ENCODE assay signal across 16 cellular contexts in the genomic region with DNA sequence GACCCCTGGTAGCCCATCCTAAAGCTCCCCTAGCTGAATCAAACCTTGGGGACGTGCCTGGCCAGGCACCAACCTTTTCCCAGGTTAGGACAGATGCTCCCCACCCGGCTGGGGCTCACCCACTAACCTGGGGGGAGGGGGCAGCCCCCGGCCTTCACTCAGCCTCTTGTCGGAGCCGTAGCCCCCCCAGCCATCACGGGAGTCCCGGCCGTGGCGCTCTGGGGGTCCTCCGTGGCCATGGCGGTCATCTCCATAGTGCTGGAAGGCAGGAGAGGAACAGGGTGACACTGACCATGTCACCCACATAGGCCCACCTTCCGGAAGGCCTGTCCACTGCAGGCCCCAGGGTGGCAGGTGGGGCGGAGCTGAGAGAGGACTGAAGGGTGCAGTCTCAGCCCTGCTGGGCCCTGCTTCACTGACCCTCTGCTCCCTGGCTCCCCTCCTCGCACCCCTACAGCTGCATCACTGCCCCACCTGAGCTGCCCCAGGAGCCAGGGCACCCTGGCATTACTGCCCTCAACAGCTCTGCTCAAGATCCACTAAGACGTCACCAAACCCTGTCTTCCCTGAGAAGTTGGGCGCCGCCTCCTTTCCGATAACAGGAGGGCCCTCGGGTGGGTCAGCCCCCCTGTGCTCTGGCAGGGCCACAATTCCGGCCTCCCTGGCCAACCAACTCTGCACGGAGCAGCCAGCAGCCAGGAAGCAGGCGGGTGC. TPM values are rescaled to one million over a fixed set of nuclear protein-coding genes. Genes with fewer than 3 reads are reported as not detected.
DNase-seq lines count a peak whose midpoint lies in the region; ATAC-seq, FAIRE-seq and TF ChIP-seq lines count a peak whose summit lies in the region.
"Had no signal": no experiment of that assay in that cellular context is flagged by ENCODE, and none has a peak within 500 bp of the region (broad histone marks: within the 10 kb centered on the region; RNA-seq: fewer than 3 reads in every experiment).

No MANE protein-coding gene starts in this region.

- H3K18ac ChIP-seq in neuronal stem cell (ENCODE audit: low read length): no peak overlapping the region

- no peak overlapping the region for H3K27ac Mint-ChIP-seq in chondrocyte (ENCODE audit: unreplicated experiment)
- H3K27ac Mint-ChIP-seq: B cell; CD8-positive, alpha-beta T cell; GM23338 had no signal

- no peak overlapping the region for H2BK120ac ChIP-seq in neuronal stem cell (ENCODE audit: low read depth, low read length)

- H2BK5ac ChIP-seq in neuronal stem cell (ENCODE audit: low read length): no peak overlapping the region

- H3K27me3 ChIP-seq in HepG2 (ENCODE audit: control insufficient read depth in 1 of 2, insufficient read depth in 2 of 2, low read length in 2 of 2): no peaks in the 10 kb centered on the region
- H3K27me3 ChIP-seq in right lobe of liver: no peaks in the 10 kb centered on the region
- no peaks in the 10 kb centered on the region for H3K27me3 ChIP-seq in neuronal stem cell (ENCODE audit: control insufficient read depth in 3 of 3, insufficient read depth in 3 of 3, low read depth in 1 of 3, low read length in 3 of 3)
- no peaks in the 10 kb centered on the region for H3K27me3 ChIP-seq in testis

- no peaks in the 10 kb centered on the region for H3K9me3 Mint-ChIP-seq in chondrocyte (ENCODE audit: low read depth)
- H3K9me3 Mint-ChIP-seq: CD14-positive monocyte; CD8-positive, alpha-beta T cell; GM23338; H9 had no signal

- POLR2A ChIA-PET in HepG2 (lab: Yijun Ruan, JAX): no interaction called here

- H3K23ac ChIP-seq in neuronal stem cell (ENCODE audit: low read depth, low read length, poor library complexity): peak overlapping the region; percentile 92

- H3K4me1 Mint-ChIP-seq in chondrocyte (ENCODE audit: low read depth): peaks cover 9% of the 10 kb centered on the region

- H4K91ac ChIP-seq in neuronal stem cell (ENCODE audit: low read depth, low read length, poor library complexity): no peak overlapping the region

- H3K36me3 Mint-ChIP-seq in chondrocyte (ENCODE audit: low read depth): peaks cover 41% of the 10 kb centered on the region

- no peak overlapping the region for H3K14ac ChIP-seq in neuronal stem cell (ENCODE audit: low read length)

- intact Hi-C loops in HepG2 (cut with micrococcal nuclease; ENCODE audit: unreplicated experiment) (no loop called here), right lobe of liver (cut with DNase I) (no loop called here), testis (cut with DNase I; ENCODE audit: low total_unique reads) (no loop called here)

- no peak for TF ChIP-seq CTCF in HepG2 (CRISPR knock-in tag; IDR thresholded peaks at IDR 0.05)
- TF ChIP-seq CTCF in right lobe of liver (IDR thresholded peaks at IDR 0.05): no peak
- no peak for TF ChIP-seq CTCF in chondrocyte (IDR thresholded peaks at IDR 0.05)
- no peak for TF ChIP-seq CTCF in testis (IDR thresholded peaks at IDR 0.05)

- H2BK12ac ChIP-seq in neuronal stem cell (ENCODE audit: low read length): no peak overlapping the region

- H3K9me3 ChIP-seq in HepG2 (ENCODE audit: low read length) (no peaks in the 10 kb centered on the region), right lobe of liver (no peaks in the 10 kb centered on the region), neuronal stem cell (replicated peaks in 1 of 2; ENCODE audit: control insufficient read depth in 2 of 2, insufficient read depth in 1 of 2, low read depth in 1 of 2, low read length in 2 of 2) (no peaks in the 10 kb centered on the region), testis (no peaks in the 10 kb centered on the region)

- no peak overlapping the region for H2BK15ac ChIP-seq in neuronal stem cell (ENCODE audit: low read length)

- TF ChIP-seq EP300 in HepG2 (IDR thresholded peaks at IDR 0.05; ENCODE audit: low read depth in 2 of 2, low read length in 2 of 2): no peak
- TF ChIP-seq EP300 in HepG2 (CRISPR knock-in tag; IDR thresholded peaks at IDR 0.05; ENCODE audit: borderline replicate concordance): no peak

- no peak for TF ChIP-seq POLR2A in HepG2 (IDR thresholded peaks at IDR 0.05; ENCODE audit: insufficient read depth in 1 of 2, low read depth in 2 of 2, low read length in 2 of 2)
- no peak for TF ChIP-seq POLR2A in right lobe of liver (IDR thresholded peaks at IDR 0.05)
- no peak for TF ChIP-seq POLR2A in testis (IDR thresholded peaks at IDR 0.05)

- H3K4me3 Mint-ChIP-seq in chondrocyte (ENCODE audit: unreplicated experiment): no peak overlapping the region
- H3K4me3 Mint-ChIP-seq: B cell; CD14-positive monocyte; CD8-positive, alpha-beta T cell; GM23338; H9 had no signal

- no peak overlapping the region for H3K4me2 ChIP-seq in HepG2 (ENCODE audit: low read depth, low read length)
- no peak overlapping the region for H3K4me2 ChIP-seq in neuronal stem cell (ENCODE audit: insufficient read depth, low read length, poor library complexity, severe bottlenecking)
- H3K4me2 ChIP-seq: GM23338 had no signal

- peaks cover 3% of the 10 kb centered on the region for H3K79me1 ChIP-seq in neuronal stem cell (ENCODE audit: low read depth, low read length)

- H3K36me3 ChIP-seq in HepG2 (replicated peaks in 1 of 2; ENCODE audit: control insufficient read depth in 1 of 2, insufficient read depth in 2 of 2, low read length in 2 of 2) (peaks cover 45 to 83% of the 10 kb centered on the region in 2 experiments), right lobe of liver (peaks cover 6 to 82% (median 54%) of the 10 kb centered on the region in 4 donors), neuronal stem cell (replicated peaks in 1 of 2; ENCODE audit: control insufficient read depth in 2 of 2, insufficient read depth in 2 of 2, low read length in 2 of 2) (peaks cover 56 to 89% of the 10 kb centered on the region in 2 donors), testis (ENCODE audit: low read depth, missing control alignments) (no peaks in the 10 kb centered on the region)

- H3K4me3 ChIP-seq in HepG2 (replicated peaks in 1 of 3; ENCODE audit: insufficient read depth in 1 of 3, low read depth in 2 of 3, low read length in 3 of 3) (no peak overlapping the region), right lobe of liver (no peak overlapping the region), neuronal stem cell (ENCODE audit: low read length in 2 of 2) (no peak overlapping the region), testis (no peak overlapping the region)
- H3K4me3 ChIP-seq: GM23338 had no signal

- no peaks in the 10 kb centered on the region for H3K79me2 ChIP-seq in HepG2 (ENCODE audit: insufficient read depth, low read length)

- H2AFZ ChIP-seq in HepG2 (ENCODE audit: low read length): no peak overlapping the region
- H2AFZ ChIP-seq in neuronal stem cell (ENCODE audit: low read length): no peak overlapping the region
- H2AFZ ChIP-seq: GM23338 had no signal

- in situ Hi-C loops in HepG2 (cut with HindIII; ENCODE audit: extremely low pct_ligation_motif_present, low pct_unique_long_range_greater_than_20kb): no loop called here

- no peak for DNase-seq in HepG2 (ENCODE audit: low spot score)
- DNase-seq in right lobe of liver: no peak
- DNase-seq in chondrocyte (ENCODE audit: low spot score): peak; percentile 87
- no peak for DNase-seq in neuronal stem cell (ENCODE audit: low spot score)
- DNase-seq in NAMALWA (ENCODE audit: low spot score): no peak
- DNase-seq in NCI-H1092 treated with DMSO at 0.1 percent for 48 hours (lab: John Stamatoyannopoulos, UW): no peak
- no peak for DNase-seq in testis
- DNase-seq: CD8-positive, alpha-beta T cell; COR-L47; DND-41; GF-D8; H9 had no signal

- CTCF ChIA-PET in HepG2 (lab: Yijun Ruan, JAX; ENCODE audit: low intra/inter-chr PET ratio, low total read pairs): no interaction called here

- H3K4ac ChIP-seq in neuronal stem cell (ENCODE audit: low read length): no peak overlapping the region

- TF ChIP-seq RAD21 in HepG2 (CRISPR knock-in tag; IDR thresholded peaks at IDR 0.05): no peak

- ATAC-seq in HepG2 (no peak), right lobe of liver (no peak)
- ATAC-seq: CD8-positive, alpha-beta T cell; GM23338 had no signal

- BruUV-seq in HepG2 (replicated peaks; lab: Mats Ljungman, UMichigan): no TSS peak

- no peak overlapping the region for H2AK5ac ChIP-seq in neuronal stem cell (ENCODE audit: low read depth, low read length)

- no peak for FAIRE-seq in HepG2 (lab: Jason Lieb, UNC)
- FAIRE-seq: A204.1 had no signal

- no peak overlapping the region for H3K27ac ChIP-seq in HepG2 (ENCODE audit: extremely low read length, insufficient read depth, low read length)
- no peak overlapping the region for H3K27ac ChIP-seq in right lobe of liver
- H3K27ac ChIP-seq in neuronal stem cell (replicated peaks; ENCODE audit: low read length): no peak overlapping the region
- no peak overlapping the region for H3K27ac ChIP-seq in testis

- peaks cover 4% of the 10 kb centered on the region; the same call in 1 of the 2 replicates for H4K20me1 ChIP-seq in HepG2 (ENCODE audit: insufficient read depth, low read length)

- H3K9ac ChIP-seq in HepG2 (ENCODE audit: insufficient read depth, low read depth, low read length) (no peak overlapping the region), neuronal stem cell (ENCODE audit: low read depth, low read length, poor library complexity) (peak overlapping the region; percentile 63)

- H3K27me3 Mint-ChIP-seq in chondrocyte (ENCODE audit: low read depth): no peaks in the 10 kb centered on the region
- H3K27me3 Mint-ChIP-seq: B cell had no signal

- H3K4me1 ChIP-seq in HepG2 (ENCODE audit: insufficient read depth, low read length): peaks cover 16% of the 10 kb centered on the region
- no peaks in the 10 kb centered on the region for H3K4me1 ChIP-seq in right lobe of liver
- peaks cover 11 to 12% of the 10 kb centered on the region in 2 donors for H3K4me1 ChIP-seq in neuronal stem cell (ENCODE audit: control insufficient read depth in 2 of 2, insufficient read depth in 1 of 2, low read depth in 1 of 2, low read length in 2 of 2)
- H3K4me1 ChIP-seq in testis: peaks cover 6% of the 10 kb centered on the region

- no peak overlapping the region for H4K8ac ChIP-seq in neuronal stem cell (ENCODE audit: low read depth, low read length)

- WGBS in HepG2 (ENCODE audit: low lambda C conversion rate): 100% methylated on average over 2 of the region's 22 CpGs
- WGBS in right lobe of liver (ENCODE audit: insufficient coverage, low coverage, low lambda C conversion rate, missing lambda C conversion rate): no CpG with 5 or more reads among the region's 22 CpGs
- WGBS in neuronal stem cell (ENCODE audit: extremely low coverage in 2 of 2, insufficient read length in 2 of 2, insufficient replicate concordance in 1 of 2), 2 donors: no CpG with 5 or more reads among the region's 22 CpGs
- WGBS in testis, 2 donors: 90 to 92% methylated on average over 11 to 22 of the region's 22 CpGs

RNA-seq across cellular contexts. Expression of a gene that starts 22.6 kb away (rescaled TPM):
- 0.04 and 0.33 TPM in 2 replicates for total RNA-seq in HepG2 (2016; rRNA removed; fragmentation: Illumina TruSeq; extraction: Trizol)
- total RNA-seq in HepG2 (2016; cell fraction: cytosol; rRNA removed; fragmentation: Illumina TruSeq; extraction: Trizol; ENCODE audit: low read depth): not detected in 2 replicates
- total RNA-seq in HepG2 (2016; cell fraction: insoluble cytoplasmic fraction; rRNA removed; fragmentation: Illumina TruSeq; extraction: Trizol): 0.28 and 0.39 TPM in 2 replicates
- 0.07 TPM in 1 of 2 replicates, not detected in the other for total RNA-seq in HepG2 (2016; cell fraction: membrane; rRNA removed; fragmentation: Illumina TruSeq; extraction: Trizol)
- 0.09 TPM in 1 of 2 replicates, not detected in the other for total RNA-seq in HepG2 (2016; cell fraction: nucleus; rRNA removed; fragmentation: Illumina TruSeq; extraction: Trizol)
- polyA plus RNA-seq in HepG2 (2011; rRNA removed): 0.17 and 0.30 TPM in 2 replicates
- 0.15 and 0.22 TPM in 2 replicates for polyA plus RNA-seq in HepG2 (2011; cell fraction: cytosol; rRNA removed)
- 0.53 and 0.68 TPM in 2 replicates for polyA plus RNA-seq in HepG2 (2011; cell fraction: nucleus; rRNA removed)
- 0.08 and 0.59 TPM in 2 replicates for polyA plus RNA-seq in HepG2 (2012)
- polyA plus RNA-seq in HepG2 (2016; cell fraction: cytosol; fragmentation: Illumina TruSeq; extraction: Trizol; ENCODE audit: low read depth): 0.03 and 0.40 TPM in 2 replicates
- 0.17 TPM in 1 of 2 replicates, not detected in the other for polyA plus RNA-seq in HepG2 (2016; cell fraction: insoluble cytoplasmic fraction; fragmentation: Illumina TruSeq; extraction: Trizol; ENCODE audit: low read depth)
- polyA plus RNA-seq in HepG2 (2016; cell fraction: membrane; fragmentation: Illumina TruSeq; extraction: Trizol; ENCODE audit: low read depth): 0.12 and 0.14 TPM in 2 replicates
- 0.12 and 0.45 TPM in 2 replicates for polyA plus RNA-seq in HepG2 (2016; cell fraction: nucleus; fragmentation: Illumina TruSeq; extraction: Trizol; ENCODE audit: insufficient read depth, low read depth)
- polyA minus RNA-seq in HepG2 (2011; rRNA and poly(A)+ RNA removed; ENCODE audit: low replicate concordance): 0.30 and 7.6 TPM in 2 replicates
- polyA minus RNA-seq in HepG2 (2011; cell fraction: cytosol; rRNA and poly(A)+ RNA removed): not detected in 2 replicates
- polyA minus RNA-seq in HepG2 (2011; cell fraction: nucleus; rRNA and poly(A)+ RNA removed): 0.62 TPM in 1 of 2 replicates, not detected in the other
- under 1 TPM in 1 of 6 experiments, not detected in 5; 0.44 TPM for total RNA-seq in right lobe of liver
- total RNA-seq in chondrocyte: 1.7 to 17.0 TPM (median 2.0 TPM) in 3 replicates
- polyA plus RNA-seq in neuronal stem cell (2013, experiment 1 of 2): 7.6 TPM
- 8.0 TPM for polyA plus RNA-seq in neuronal stem cell (2013, experiment 2 of 2)
- 1 to 10 TPM; 5.6 to 7.0 TPM for total RNA-seq in testis
- 3.0 TPM for polyA plus RNA-seq in testis (ENCODE audit: insufficient read depth, low read depth, low replicate concordance)
- polyA plus RNA-seq: CD14-positive monocyte had no signal

RNA-seq across cellular contexts. Expression of a gene that starts 32.3 kb away (rescaled TPM):
- total RNA-seq in HepG2 (2016; rRNA removed; fragmentation: Illumina TruSeq; extraction: Trizol) (22.9 and 31.5 TPM in 2 replicates), right lobe of liver (10 to 100 TPM; 16.9 to 48.9 (median 41.7) TPM), chondrocyte (48.2 to 62.7 TPM (median 49.2 TPM) in 3 replicates), testis (100 to 1,000 TPM; 173 to 209 TPM)
- 28.6 and 30.0 TPM in 2 replicates for total RNA-seq in HepG2 (2016; cell fraction: cytosol; rRNA removed; fragmentation: Illumina TruSeq; extraction: Trizol; ENCODE audit: low read depth)
- total RNA-seq in HepG2 (2016; cell fraction: insoluble cytoplasmic fraction; rRNA removed; fragmentation: Illumina TruSeq; extraction: Trizol): 16.7 and 28.5 TPM in 2 replicates
- total RNA-seq in HepG2 (2016; cell fraction: membrane; rRNA removed; fragmentation: Illumina TruSeq; extraction: Trizol): 18.7 and 21.5 TPM in 2 replicates
- total RNA-seq in HepG2 (2016; cell fraction: nucleus; rRNA removed; fragmentation: Illumina TruSeq; extraction: Trizol): 38.9 and 43.4 TPM in 2 replicates
- polyA plus RNA-seq in HepG2 (2011; rRNA removed) (11.2 and 16.8 TPM in 2 replicates), testis (ENCODE audit: insufficient read depth, low read depth, low replicate concordance) (84.1 TPM)
- 4.4 and 7.8 TPM in 2 replicates for polyA plus RNA-seq in HepG2 (2011; cell fraction: cytosol; rRNA removed)
- 123 and 130 TPM in 2 replicates for polyA plus RNA-seq in HepG2 (2011; cell fraction: nucleus; rRNA removed)
- 34.2 and 41.5 TPM in 2 replicates for polyA plus RNA-seq in HepG2 (2012)
- 7.4 and 9.0 TPM in 2 replicates for polyA plus RNA-seq in HepG2 (2016; cell fraction: cytosol; fragmentation: Illumina TruSeq; extraction: Trizol; ENCODE audit: low read depth)
- 37.3 and 38.4 TPM in 2 replicates for polyA plus RNA-seq in HepG2 (2016; cell fraction: insoluble cytoplasmic fraction; fragmentation: Illumina TruSeq; extraction: Trizol; ENCODE audit: low read depth)
- polyA plus RNA-seq in HepG2 (2016; cell fraction: membrane; fragmentation: Illumina TruSeq; extraction: Trizol; ENCODE audit: low read depth): 8.7 and 10.4 TPM in 2 replicates
- 110 and 111 TPM in 2 replicates for polyA plus RNA-seq in HepG2 (2016; cell fraction: nucleus; fragmentation: Illumina TruSeq; extraction: Trizol; ENCODE audit: insufficient read depth, low read depth)
- polyA minus RNA-seq in HepG2 (2011; rRNA and poly(A)+ RNA removed; ENCODE audit: low replicate concordance): 14.4 and 17.7 TPM in 2 replicates
- polyA minus RNA-seq in HepG2 (2011; cell fraction: cytosol; rRNA and poly(A)+ RNA removed): 7.1 and 9.7 TPM in 2 replicates
- polyA minus RNA-seq in HepG2 (2011; cell fraction: nucleus; rRNA and poly(A)+ RNA removed): 82.5 and 91.5 TPM in 2 replicates
- polyA plus RNA-seq in neuronal stem cell (2013, experiment 1 of 2): 32.8 TPM
- polyA plus RNA-seq in neuronal stem cell (2013, experiment 2 of 2): 33.4 TPM

RNA-seq across cellular contexts. Expression of a gene that starts 32.6 kb away (rescaled TPM):
- total RNA-seq in HepG2 (2016; rRNA removed; fragmentation: Illumina TruSeq; extraction: Trizol) (28.4 and 43.4 TPM in 2 replicates), right lobe of liver (10 to 100 TPM; 31.2 to 45.7 (median 32.8) TPM), chondrocyte (56.6 to 77.1 TPM (median 58.3 TPM) in 3 replicates), testis (100 to 1,000 TPM; 202 to 220 TPM)
- 14.7 and 17.5 TPM in 2 replicates for total RNA-seq in HepG2 (2016; cell fraction: cytosol; rRNA removed; fragmentation: Illumina TruSeq; extraction: Trizol; ENCODE audit: low read depth)
- 31.2 and 39.6 TPM in 2 replicates for total RNA-seq in HepG2 (2016; cell fraction: insoluble cytoplasmic fraction; rRNA removed; fragmentation: Illumina TruSeq; extraction: Trizol)
- 15.8 and 15.9 TPM in 2 replicates for total RNA-seq in HepG2 (2016; cell fraction: membrane; rRNA removed; fragmentation: Illumina TruSeq; extraction: Trizol)
- 52.0 and 55.7 TPM in 2 replicates for total RNA-seq in HepG2 (2016; cell fraction: nucleus; rRNA removed; fragmentation: Illumina TruSeq; extraction: Trizol)
- polyA plus RNA-seq in HepG2 (2011; rRNA removed) (21.0 and 27.2 TPM in 2 replicates), testis (ENCODE audit: insufficient read depth, low read depth, low replicate concordance) (83.2 TPM)
- 25.0 and 48.1 TPM in 2 replicates for polyA plus RNA-seq in HepG2 (2011; cell fraction: cytosol; rRNA removed)
- polyA plus RNA-seq in HepG2 (2011; cell fraction: nucleus; rRNA removed): 153 and 157 TPM in 2 replicates
- 55.4 and 72.9 TPM in 2 replicates for polyA plus RNA-seq in HepG2 (2012)
- polyA plus RNA-seq in HepG2 (2016; cell fraction: cytosol; fragmentation: Illumina TruSeq; extraction: Trizol; ENCODE audit: low read depth): 3.6 and 3.8 TPM in 2 replicates
- polyA plus RNA-seq in HepG2 (2016; cell fraction: insoluble cytoplasmic fraction; fragmentation: Illumina TruSeq; extraction: Trizol; ENCODE audit: low read depth): 67.5 and 86.2 TPM in 2 replicates
- 6.0 and 7.3 TPM in 2 replicates for polyA plus RNA-seq in HepG2 (2016; cell fraction: membrane; fragmentation: Illumina TruSeq; extraction: Trizol; ENCODE audit: low read depth)
- polyA plus RNA-seq in HepG2 (2016; cell fraction: nucleus; fragmentation: Illumina TruSeq; extraction: Trizol; ENCODE audit: insufficient read depth, low read depth): 107 and 108 TPM in 2 replicates
- polyA minus RNA-seq in HepG2 (2011; rRNA and poly(A)+ RNA removed; ENCODE audit: low replicate concordance): 19.3 and 26.4 TPM in 2 replicates
- 31.4 and 31.7 TPM in 2 replicates for polyA minus RNA-seq in HepG2 (2011; cell fraction: cytosol; rRNA and poly(A)+ RNA removed)
- polyA minus RNA-seq in HepG2 (2011; cell fraction: nucleus; rRNA and poly(A)+ RNA removed): 66.7 and 69.6 TPM in 2 replicates
- 64.3 TPM for polyA plus RNA-seq in neuronal stem cell (2013, experiment 1 of 2)
- 62.1 TPM for polyA plus RNA-seq in neuronal stem cell (2013, experiment 2 of 2)
